24 cellular contexts compared by ENCODE assay signal in the genomic region with DNA sequence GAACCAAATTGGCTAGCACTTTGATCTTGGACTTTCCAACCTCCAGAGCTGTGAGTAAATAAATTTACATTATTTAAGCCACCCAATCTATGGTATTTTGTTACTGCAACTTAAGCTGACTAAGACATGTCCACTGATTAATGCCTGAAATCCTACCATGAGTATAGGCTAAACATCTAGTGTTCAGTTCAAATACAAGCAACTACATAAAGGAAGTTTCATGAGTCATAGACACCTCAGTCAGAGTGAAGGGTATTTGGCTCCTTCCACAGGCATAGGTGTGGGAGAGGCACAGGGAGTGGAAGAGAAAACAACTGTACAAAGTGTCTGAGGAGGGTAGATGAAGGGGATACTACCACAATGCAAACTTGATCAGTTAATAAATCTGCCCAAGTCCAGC. TPM values are rescaled to one million over a fixed set of nuclear protein-coding genes. Genes with fewer than 3 reads are reported as not detected.
"Had no signal": no experiment of that assay in that cellular context is flagged by ENCODE, and none has a peak within 500 bp of the region (broad histone marks: within the 10 kb centered on the region; RNA-seq: fewer than 3 reads in every experiment).

No MANE protein-coding gene starts in this region.

- ATAC-seq: HepG2, Panc1 had no signal

- DNase-seq: IMR-90, Karpas-422, KG1, MM.1S, NCI-H1092 treated with DMSO at 0.1 percent for 48 hours, NCI-H1436, NCI-H187, NCI-H2029, NCI-H2081 treated with DMSO at 0.1 percent for 48 hours, NCI-H2171, NCI-H226, NCI-H446, NCI-H510A, NCI-H524 treated with DMSO at 0.1 percent for 48 hours, NCI-H69, NCI-H774, SHP77, SK-N-SH, SW 1271 had no signal

- H3K27ac ChIP-seq: RWPE1 had no signal

- FAIRE-seq: HepG2 had no signal

RNA-seq across cellular contexts. Expression of a gene that starts 35.5 kb away (rescaled TPM):
- total RNA-seq: HT-29, IMR-90, SK-MEL-5 had no signal
- polyA plus RNA-seq: IMR-90 had no signal
